In the genomic region with DNA sequence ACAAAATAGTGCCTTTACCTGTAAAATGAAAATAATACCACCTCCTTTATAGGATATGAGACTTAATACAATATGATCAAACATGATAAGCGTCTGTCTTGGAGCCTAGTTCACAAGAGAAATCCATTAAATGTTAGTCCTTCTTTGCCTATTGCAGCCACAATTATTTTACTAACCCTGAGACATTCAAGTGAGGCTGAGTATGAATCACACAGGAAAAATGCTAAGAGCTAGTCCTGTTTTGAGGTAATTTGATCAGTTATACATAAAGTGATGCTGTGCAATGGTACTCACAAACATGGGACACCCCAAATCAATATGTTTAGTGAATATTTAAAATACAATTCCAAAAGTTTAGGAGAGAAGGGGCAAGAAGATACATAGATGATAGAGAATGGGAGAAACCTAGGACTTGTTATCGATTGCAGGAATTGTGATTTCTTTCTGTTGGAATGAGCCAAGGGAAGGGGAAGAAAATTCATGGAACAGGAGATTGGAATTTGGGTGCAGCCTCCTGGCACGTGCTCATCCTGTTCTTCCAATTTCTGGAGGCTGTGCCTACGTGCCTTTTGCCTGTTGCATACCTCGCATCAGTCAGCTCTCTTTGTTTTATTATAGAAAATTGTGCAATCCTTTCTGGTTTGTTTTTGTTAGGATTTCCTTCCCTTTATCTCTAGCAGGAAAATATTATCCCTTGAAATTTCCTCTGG, we compare ENCODE assay signal across 13 cellular contexts. TPM values are rescaled to one million over a fixed set of nuclear protein-coding genes. Genes with fewer than 3 reads are reported as not detected.
DNase-seq lines count a peak whose midpoint lies in the region; ATAC-seq and TF ChIP-seq lines count a peak whose summit lies in the region.
"Had no signal": no experiment of that assay in that cellular context is flagged by ENCODE, and none has a peak within 500 bp of the region (broad histone marks: within the 10 kb centered on the region; RNA-seq: fewer than 3 reads in every experiment).

No MANE protein-coding gene starts in this region.

- H3K4me1 ChIP-seq in RWPE2 (ENCODE audit: insufficient read depth, poor library complexity, severe bottlenecking): peaks cover 64% of the 10 kb centered on the region
- H3K4me1 ChIP-seq in sigmoid colon: peaks cover 0 to 9% (median 4%) of the 10 kb centered on the region in 4 donors
- H3K4me1 ChIP-seq: Peyer's patch had no signal

- H3K4me3 ChIP-seq in RWPE2 (ENCODE audit: severe bottlenecking) (no peak overlapping the region), sigmoid colon (no peak overlapping the region)
- H3K4me3 ChIP-seq: Peyer's patch, spleen had no signal

- TF ChIP-seq EP300 in sigmoid colon (IDR thresholded peaks at IDR 0.05): no peak

- no peak for TF ChIP-seq CTCF in RWPE2 (IDR thresholded peaks at IDR 0.05; ENCODE audit: poor library complexity, severe bottlenecking)
- no peak for TF ChIP-seq CTCF in sigmoid colon (IDR thresholded peaks at IDR 0.05)

- intact Hi-C loops in sigmoid colon (cut with DNase I): no loop called here

- no peaks in the 10 kb centered on the region for H3K27me3 ChIP-seq in RWPE2 (ENCODE audit: insufficient read depth, poor library complexity, severe bottlenecking)
- no peaks in the 10 kb centered on the region for H3K27me3 ChIP-seq in sigmoid colon
- H3K27me3 ChIP-seq: Peyer's patch, spleen had no signal

- H3K27ac ChIP-seq in RWPE2 (ENCODE audit: poor library complexity, severe bottlenecking) (peak overlapping the region; percentile 100), sigmoid colon (no peak overlapping the region)
- H3K27ac ChIP-seq: Peyer's patch, spleen had no signal

- H3K36me3 ChIP-seq in RWPE2 (ENCODE audit: low read depth) (no peaks in the 10 kb centered on the region), sigmoid colon (no peaks in the 10 kb centered on the region)
- H3K36me3 ChIP-seq: Peyer's patch, spleen had no signal

- WGBS in sigmoid colon, 2 donors: 53 to 64% methylated on average over 5 of the region's 5 CpGs

- DNase-seq in GM03348 (ENCODE audit: low spot score) (peak; percentile 76), RWPE2 (ENCODE audit: low spot score) (peak; percentile 87), fibroblast of gingiva (ENCODE audit: low read depth) (peak; percentile 67), pulmonary artery endothelial cell (ENCODE audit: low read depth, low spot score) (peak; percentile 11), UCSD-AML1 (lab: John Stamatoyannopoulos, UW; ENCODE audit: unreplicated experiment) (no peak), sigmoid colon (no peak), MV-4-11 (lab: John Stamatoyannopoulos, UW) (no peak), nucleus accumbens (lab: John Stamatoyannopoulos, UW) (no peak)
- DNase-seq: activated CD4-positive, alpha-beta T cell treated with anti-CD3 and anti-CD28 coated beads for 36 hours; DND-41; foreskin melanocyte; Peyer's patch; spleen had no signal

- H3K9me3 ChIP-seq in RWPE2 (ENCODE audit: severe bottlenecking) (peaks cover 7% of the 10 kb centered on the region), sigmoid colon (peaks cover 0 to 5% (median 2%) of the 10 kb centered on the region in 4 donors)

- peak; percentile 80 for ATAC-seq in RWPE2 (ENCODE audit: low read depth)
- ATAC-seq: activated CD4-positive, alpha-beta T cell treated with anti-CD3 and anti-CD28 coated beads for 36 hours had no signal

- no peak for TF ChIP-seq POLR2A in sigmoid colon (IDR thresholded peaks at IDR 0.05)

RNA-seq across cellular contexts. Expression of gene BACH1, which starts 39.9 kb away (rescaled TPM):
- 23.3 and 27.3 TPM in 2 replicates for total RNA-seq in pulmonary artery endothelial cell
- 10 to 100 TPM; 47.1 to 89.6 (median 85.0) TPM for total RNA-seq in sigmoid colon
- polyA plus RNA-seq in sigmoid colon: 10 to 100 TPM in 2 of 3 donors, 1 to 10 TPM in 1; 8.4 to 16.6 (median 10.1) TPM

Comparison
In these comparisons a context has a peak if more than half of its experiments do, and no peak if none do; other contexts are left out.
1. DNase-seq: peak in GM03348 (single experiment), RWPE2 (single experiment), fibroblast of gingiva (single experiment) and pulmonary artery endothelial cell (single experiment); none in UCSD-AML1 (single experiment), sigmoid colon (single experiment), MV-4-11 (single experiment) and nucleus accumbens (0 of 56).